Comparison of ENCODE assay signal across 9 cellular contexts in the genomic region with DNA sequence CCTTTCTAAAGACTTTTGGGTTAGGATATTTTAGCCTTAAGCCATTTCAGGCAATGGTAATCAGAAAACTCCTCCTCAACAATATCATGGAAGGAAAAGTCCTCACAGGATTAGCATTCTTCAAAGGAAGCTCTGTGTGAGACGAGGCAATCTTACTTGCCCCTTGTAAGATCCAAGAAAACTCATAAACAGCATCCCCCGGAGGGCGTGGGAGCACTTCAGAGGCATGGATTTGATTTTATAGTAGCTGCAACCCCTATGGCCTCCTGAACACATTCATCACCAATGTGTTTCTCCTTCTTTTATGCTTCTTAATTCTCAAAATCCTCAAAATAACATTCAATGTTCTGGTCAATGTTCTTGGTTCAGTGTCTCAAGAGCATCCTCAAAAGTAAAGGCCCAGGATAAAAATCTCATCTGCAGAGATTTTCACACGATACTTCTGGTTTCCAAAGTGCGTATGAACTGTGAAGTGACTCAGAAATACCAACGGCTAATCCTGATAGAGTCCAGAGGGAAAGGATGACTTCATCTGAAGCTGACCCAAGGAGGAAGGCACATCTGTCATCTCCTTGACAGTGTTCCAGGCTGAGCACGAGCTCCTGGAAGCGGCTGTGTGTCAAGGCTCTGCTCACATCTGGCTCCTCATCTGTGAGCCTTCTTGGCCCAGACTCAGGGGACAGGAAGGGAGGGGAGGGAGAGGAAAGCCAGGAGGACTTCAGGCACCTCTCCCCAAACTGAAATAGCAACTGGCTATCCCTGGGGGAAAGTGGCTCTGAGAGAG. TPM values are rescaled to one million over a fixed set of nuclear protein-coding genes. Genes with fewer than 3 reads are reported as not detected.
DNase-seq lines count a peak whose midpoint lies in the region; ATAC-seq and TF ChIP-seq lines count a peak whose summit lies in the region.
"Had no signal": no experiment of that assay in that cellular context is flagged by ENCODE, and none has a peak within 500 bp of the region (broad histone marks: within the 10 kb centered on the region; RNA-seq: fewer than 3 reads in every experiment).

No MANE protein-coding gene starts in this region.

- intact Hi-C loops in HCT116 (cut with micrococcal nuclease) (no loop called here), spleen (cut with DNase I; ENCODE audit: low total_unique reads) (no loop called here)

- H3K36me3 Mint-ChIP-seq in brain = no peaks in the 10 kb centered on the region

- H3K36me3 ChIP-seq in HCT116 (ENCODE audit: control insufficient read depth in 1 of 2, insufficient read depth in 2 of 2, low read length in 2 of 2) (no peaks in the 10 kb centered on the region), spleen (no peaks in the 10 kb centered on the region)

- RAD21 ChIA-PET in HCT116 (lab: Charles Lee; ENCODE audit: low non-redundant PET in 1 of 2, low total read pairs in 2 of 2, uncharacterized antibody in 2 of 2, unreplicated experiment in 2 of 2) = no interaction called here

- H3K27me3 Mint-ChIP-seq in brain = peaks cover 8% of the 10 kb centered on the region

- H3K9me2 ChIP-seq in HCT116 (ENCODE audit: insufficient read depth) = no peaks in the 10 kb centered on the region

- peak overlapping the region; percentile 8 for H2AFZ ChIP-seq in HCT116 (ENCODE audit: low read depth, low read length, poor library complexity, severe bottlenecking)

- H3K27me3 ChIP-seq in HCT116 (ENCODE audit: insufficient read depth, low read length) (no peaks in the 10 kb centered on the region), spleen (replicated peaks in 1 of 7) (no peaks in the 10 kb centered on the region)

- TF ChIP-seq POLR2A in HCT116 (IDR thresholded peaks at IDR 0.05; ENCODE audit: borderline replicate concordance, extremely low read depth, insufficient read depth, insufficient read length) (no peak), spleen (IDR thresholded peaks at IDR 0.05) (no peak)

- 50 to 66% (median 59%) methylated on average over 8 of the region's 8 CpGs for WGBS in spleen, 5 donors

- CTCF ChIA-PET in HCT116 (lab: Charles Lee) = interaction anchor here (1.2 kb wide), 1 partner anchor 195 kb away, joined by 3 read pairs; no protein-coding TSS in a partner anchor

- H3K79me2 ChIP-seq in HCT116 (ENCODE audit: insufficient read depth, low read length) = no peaks in the 10 kb centered on the region

- TF ChIP-seq RAD21 in HCT116 (IDR thresholded peaks at IDR 0.05; ENCODE audit: low read depth) = no peak

- H4K20me1 ChIP-seq in HCT116 (ENCODE audit: insufficient read depth) = no peaks in the 10 kb centered on the region

- H3K4me2 ChIP-seq in HCT116 (ENCODE audit: low read length) = peak overlapping the region; percentile 42

- H3K27ac ChIP-seq in HCT116 (ENCODE audit: low read depth, low read length) = no peak overlapping the region
- H3K27ac ChIP-seq in spleen = peak overlapping the region in 6 of 8 donors; percentile 4 to 65 (median 50)

- H3K4me3 Mint-ChIP-seq in brain = no peak overlapping the region

- H3K9ac ChIP-seq in HCT116 (ENCODE audit: low read length) = peak overlapping the region; percentile 7; the same call in 1 of the 2 replicates

- no peaks in the 10 kb centered on the region for H3K9me3 ChIP-seq in HCT116 (ENCODE audit: control insufficient read depth in 1 of 2, insufficient read depth in 1 of 2, low read depth in 1 of 2, low read length in 2 of 2)
- no peaks in the 10 kb centered on the region for H3K9me3 ChIP-seq in spleen

- DNase-seq in HCT116 (ENCODE audit: low read depth, low spot score) (no peak), iris pigment epithelial cell (ENCODE audit: low read depth) (peak; percentile 95), spleen (no peak), NCI-H526 treated with DMSO at 0.1 percent for 48 hours (lab: John Stamatoyannopoulos, UW) (no peak), Kasumi-1 (lab: John Stamatoyannopoulos, UW) (no peak)
- no peak for DNase-seq in activated CD4-positive, alpha-beta T cell treated with anti-CD3 and anti-CD28 coated beads for 4 hours
- no peak for DNase-seq in stimulated activated CD8-positive, alpha-beta memory T cell treated with anti-CD3 and anti-CD28 coated beads, Interleukin-4, amount 100 ng/mL, for 48 hours
- DNase-seq: NCI-H2029 had no signal

- POLR2A ChIA-PET in HCT116 (lab: Charles Lee) = no interaction called here

- peaks cover 37% of the 10 kb centered on the region for H3K4me1 Mint-ChIP-seq in brain

- TF ChIP-seq CTCF in HCT116 (IDR thresholded peaks at IDR 0.05 in 2 of 3, conservative IDR thresholded peaks at IDR 0.05 in 1 of 3; ENCODE audit: borderline replicate concordance in 1 of 3, insufficient read depth in 1 of 3, low read depth in 2 of 3, low read length in 2 of 3) (no peak), brain (conservative IDR thresholded peaks at IDR 0.05) (no peak), spleen (IDR thresholded peaks at IDR 0.05 in 8 of 11, conservative IDR thresholded peaks at IDR 0.05 in 3 of 11) (no peak)

- peak; percentile 62 for ATAC-seq in HCT116

- H3K4me1 ChIP-seq in HCT116 (ENCODE audit: control insufficient read depth in 1 of 2, insufficient read depth in 2 of 2, low read length in 2 of 2) = peaks cover 12 to 39% of the 10 kb centered on the region in 2 experiments
- peaks cover 0 to 19% (median 10%) of the 10 kb centered on the region in 6 donors for H3K4me1 ChIP-seq in spleen

- H3K27ac Mint-ChIP-seq in brain = peak overlapping the region in 3 of 5 experiments; percentile 39 to 89 (median 74)

- BruUV-seq in HCT116 (replicated peaks; lab: Mats Ljungman, UMichigan) = no TSS peak

- H3K4me3 ChIP-seq in HCT116 (replicated peaks in 1 of 2; ENCODE audit: low read depth in 1 of 2, low read length in 2 of 2) (no peak overlapping the region), spleen (no peak overlapping the region)

- peaks cover 0 to 14% (median 3%) of the 10 kb centered on the region in 5 experiments for H3K9me3 Mint-ChIP-seq in brain

TF ChIP-seq in HCT116, 20 proteins besides CTCF, POLR2A, EP300 and RAD21 (continues in another document):
- TF ChIP-seq ZFX (IDR thresholded peaks at IDR 0.05) (no peak), JUND (IDR thresholded peaks at IDR 0.05) (peak; percentile 68), TCF7L2 (IDR thresholded peaks at IDR 0.05; ENCODE audit: borderline replicate concordance, extremely low read depth, insufficient read depth, insufficient read length) (no peak), FOSL1 (IDR thresholded peaks at IDR 0.05; ENCODE audit: low read depth) (peak; percentile 70), ELF1 (IDR thresholded peaks at IDR 0.05; ENCODE audit: borderline replicate concordance, low read depth) (no peak), EZH2 (IDR thresholded peaks at IDR 0.05) (no peak), CBX3 (IDR thresholded peaks at IDR 0.05; ENCODE audit: low read depth) (0 out of 2 replicates have a peak, but pooled peaks have one; percentile 35), SIN3A (IDR thresholded peaks at IDR 0.05; ENCODE audit: low read depth) (no peak), SP1 (IDR thresholded peaks at IDR 0.05; ENCODE audit: low read depth) (peak; percentile 49), EZH2phosphoT487 (IDR thresholded peaks at IDR 0.05; ENCODE audit: borderline replicate concordance) (no peak)
- TF ChIP-seq, protein P1, sequence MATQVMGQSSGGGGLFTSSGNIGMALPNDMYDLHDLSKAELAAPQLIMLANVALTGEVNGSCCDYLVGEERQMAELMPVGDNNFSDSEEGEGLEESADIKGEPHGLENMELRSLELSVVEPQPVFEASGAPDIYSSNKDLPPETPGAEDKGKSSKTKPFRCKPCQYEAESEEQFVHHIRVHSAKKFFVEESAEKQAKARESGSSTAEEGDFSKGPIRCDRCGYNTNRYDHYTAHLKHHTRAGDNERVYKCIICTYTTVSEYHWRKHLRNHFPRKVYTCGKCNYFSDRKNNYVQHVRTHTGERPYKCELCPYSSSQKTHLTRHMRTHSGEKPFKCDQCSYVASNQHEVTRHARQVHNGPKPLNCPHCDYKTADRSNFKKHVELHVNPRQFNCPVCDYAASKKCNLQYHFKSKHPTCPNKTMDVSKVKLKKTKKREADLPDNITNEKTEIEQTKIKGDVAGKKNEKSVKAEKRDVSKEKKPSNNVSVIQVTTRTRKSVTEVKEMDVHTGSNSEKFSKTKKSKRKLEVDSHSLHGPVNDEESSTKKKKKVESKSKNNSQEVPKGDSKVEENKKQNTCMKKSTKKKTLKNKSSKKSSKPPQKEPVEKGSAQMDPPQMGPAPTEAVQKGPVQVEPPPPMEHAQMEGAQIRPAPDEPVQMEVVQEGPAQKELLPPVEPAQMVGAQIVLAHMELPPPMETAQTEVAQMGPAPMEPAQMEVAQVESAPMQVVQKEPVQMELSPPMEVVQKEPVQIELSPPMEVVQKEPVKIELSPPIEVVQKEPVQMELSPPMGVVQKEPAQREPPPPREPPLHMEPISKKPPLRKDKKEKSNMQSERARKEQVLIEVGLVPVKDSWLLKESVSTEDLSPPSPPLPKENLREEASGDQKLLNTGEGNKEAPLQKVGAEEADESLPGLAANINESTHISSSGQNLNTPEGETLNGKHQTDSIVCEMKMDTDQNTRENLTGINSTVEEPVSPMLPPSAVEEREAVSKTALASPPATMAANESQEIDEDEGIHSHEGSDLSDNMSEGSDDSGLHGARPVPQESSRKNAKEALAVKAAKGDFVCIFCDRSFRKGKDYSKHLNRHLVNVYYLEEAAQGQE (IDR thresholded peaks at IDR 0.05; ENCODE audit: low read depth) = no peak
- TF ChIP-seq, protein P2, sequence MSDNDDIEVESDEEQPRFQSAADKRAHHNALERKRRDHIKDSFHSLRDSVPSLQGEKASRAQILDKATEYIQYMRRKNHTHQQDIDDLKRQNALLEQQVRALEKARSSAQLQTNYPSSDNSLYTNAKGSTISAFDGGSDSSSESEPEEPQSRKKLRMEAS (IDR thresholded peaks at IDR 0.05) = peak; percentile 70
- TF ChIP-seq, protein P3, sequence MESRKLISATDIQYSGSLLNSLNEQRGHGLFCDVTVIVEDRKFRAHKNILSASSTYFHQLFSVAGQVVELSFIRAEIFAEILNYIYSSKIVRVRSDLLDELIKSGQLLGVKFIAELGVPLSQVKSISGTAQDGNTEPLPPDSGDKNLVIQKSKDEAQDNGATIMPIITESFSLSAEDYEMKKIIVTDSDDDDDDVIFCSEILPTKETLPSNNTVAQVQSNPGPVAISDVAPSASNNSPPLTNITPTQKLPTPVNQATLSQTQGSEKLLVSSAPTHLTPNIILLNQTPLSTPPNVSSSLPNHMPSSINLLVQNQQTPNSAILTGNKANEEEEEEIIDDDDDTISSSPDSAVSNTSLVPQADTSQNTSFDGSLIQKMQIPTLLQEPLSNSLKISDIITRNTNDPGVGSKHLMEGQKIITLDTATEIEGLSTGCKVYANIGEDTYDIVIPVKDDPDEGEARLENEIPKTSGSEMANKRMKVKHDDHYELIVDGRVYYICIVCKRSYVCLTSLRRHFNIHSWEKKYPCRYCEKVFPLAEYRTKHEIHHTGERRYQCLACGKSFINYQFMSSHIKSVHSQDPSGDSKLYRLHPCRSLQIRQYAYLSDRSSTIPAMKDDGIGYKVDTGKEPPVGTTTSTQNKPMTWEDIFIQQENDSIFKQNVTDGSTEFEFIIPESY (IDR thresholded peaks at IDR 0.05; ENCODE audit: extremely low read depth, insufficient replicate concordance, low read length) = no peak

RNA-seq across cellular contexts. Expression of a gene that starts 49.3 kb away (rescaled TPM):
- total RNA-seq in HCT116 (2021; ENCODE audit: unreplicated experiment) (28.5 TPM), spleen (10 to 100 TPM; 24.5 to 57.0 (median 38.3) TPM)
- polyA plus RNA-seq in HCT116 (2012) = 12.8 and 14.0 TPM in 2 replicates
- polyA plus RNA-seq in brain (ENCODE audit: insufficient read depth, low read depth, low replicate concordance) (12.1 TPM), spleen (10 to 100 TPM in 1 of 3 donors, 1 to 10 TPM in 2; 6.3 to 16.7 (median 8.9) TPM)
